Comparison of ENCODE assay signal across 20 cellular contexts in genomic region chr9:98428452-98428851, GRCh38.
"Had no signal": no experiment of that assay in that cellular context is flagged by ENCODE, and none has a peak within 500 bp of the region (broad histone marks: within the 10 kb centered on the region; RNA-seq: fewer than 3 reads in every experiment).

No MANE protein-coding gene starts in this region.

- H3K4me3 ChIP-seq: SJSA1 had no signal

- ATAC-seq: activated CD8-positive, alpha-beta T cell treated with anti-CD3 and anti-CD28 coated beads, Interleukin-2, amount 10 ng/mL, durations not matched to agents 7 days and 5 days; PC-3 had no signal

- FAIRE-seq: astrocyte, RCC 7860 had no signal

- H3K27ac ChIP-seq: SJSA1 had no signal

- H3K36me3 ChIP-seq: SJSA1 had no signal

- DNase-seq: activated CD4-positive, alpha-beta T cell treated with anti-CD3 and anti-CD28 coated beads for 48 hours; activated CD4-positive, alpha-beta T cell treated with anti-CD3 and anti-CD28 coated beads, Interleukin-2, amount 50 U/mL, for 4 hours; activated CD4-positive, CD25-positive, alpha-beta regulatory T cell treated with anti-CD3 and anti-CD28 coated beads, Interleukin-2, amount 50 U/mL, for 72 hours; activated CD8-positive, alpha-beta memory T cell treated with anti-CD3 and anti-CD28 coated beads, Interleukin-2, amount 50 U/mL, for 48 hours; activated CD8-positive, alpha-beta T cell treated with anti-CD3 and anti-CD28 coated beads, Interleukin-2, amount 10 ng/mL, durations not matched to agents 7 days and 5 days; activated effector memory CD4-positive, alpha-beta T cell treated with Interleukin-2 at 50 U/mL for 16 hours; activated naive CD4-positive, alpha-beta T cell treated with anti-CD3 and anti-CD28 coated beads for 36 hours; activated T-cell treated with anti-CD3 and anti-CD28 coated beads, Interleukin-2, amount 50 U/mL, for 24 hours; amygdala; NCI-H1048; NCI-H146; NCI-H187 treated with DMSO at 0.1 percent for 48 hours; NCI-H2081 treated with DMSO at 0.1 percent for 48 hours; NCI-H446; PC-3; SHP77; T-helper 1 cell had no signal

- H3K27me3 ChIP-seq: SJSA1 had no signal

- H3K9me3 ChIP-seq: SJSA1 had no signal
